8 cellular contexts compared by ENCODE assay signal in the genomic region with DNA sequence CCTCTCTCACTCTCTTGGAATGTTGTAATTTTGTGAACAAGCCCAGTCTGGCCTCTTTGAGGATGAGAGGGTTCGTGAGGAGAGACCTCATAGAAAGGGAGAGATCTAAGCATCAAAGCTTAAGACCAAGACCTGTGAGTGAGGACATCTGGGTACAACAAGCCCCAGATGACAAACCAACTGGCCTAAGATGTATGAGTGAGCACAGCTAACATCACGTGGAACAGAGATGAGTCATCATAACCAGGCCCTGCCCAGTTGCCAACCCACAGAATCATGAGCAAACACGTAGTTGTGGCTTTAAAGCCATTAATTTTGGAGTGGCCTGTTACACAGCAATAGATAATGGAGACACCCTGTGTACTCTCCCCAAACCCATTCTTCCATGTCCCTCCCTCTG.
DNase-seq lines count a peak whose midpoint lies in the region; ATAC-seq and TF ChIP-seq lines count a peak whose summit lies in the region.

No MANE protein-coding gene starts in this region.

- H3K9me3 Mint-ChIP-seq in activated T-helper 17 cell treated with anti-CD3 and anti-CD28 coated beads, Interleukin-2, amount 50 U/mL, for 72 hours = peaks cover 3% of the 10 kb centered on the region

- no peaks in the 10 kb centered on the region for H3K27me3 Mint-ChIP-seq in activated T-helper 17 cell treated with anti-CD3 and anti-CD28 coated beads, Interleukin-2, amount 50 U/mL, for 72 hours
- no peaks in the 10 kb centered on the region for H3K27me3 Mint-ChIP-seq in T-helper 17 cell

- ATAC-seq in GM19328 (IDR thresholded peaks at IDR 0.05; ENCODE audit: unreplicated experiment) (peak; percentile 65), HG03432 (IDR thresholded peaks at IDR 0.05; ENCODE audit: unreplicated experiment) (peak; percentile 91), T-helper 17 cell (no peak)
- ATAC-seq in activated T-helper 17 cell treated with anti-CD3 and anti-CD28 coated beads, Interleukin-2, amount 50 U/mL, for 72 hours (replicated peaks) = peak; percentile 73

- H3K36me3 Mint-ChIP-seq in activated T-helper 17 cell treated with anti-CD3 and anti-CD28 coated beads, Interleukin-2, amount 50 U/mL, for 72 hours (ENCODE audit: low read depth) = no peaks in the 10 kb centered on the region
- no peaks in the 10 kb centered on the region for H3K36me3 Mint-ChIP-seq in T-helper 17 cell (ENCODE audit: low read depth)

- H3K27ac ChIP-seq in tibial artery = no peak overlapping the region

- DNase-seq in AG09309 (ENCODE audit: low read depth) (peak; percentile 16), tibial artery (no peak), ecto neural progenitor cell (ENCODE audit: low spot score) (no peak), HEK293T (ENCODE audit: extremely low spot score) (no peak), T-helper 17 cell (no peak)

- H3K27ac Mint-ChIP-seq in activated T-helper 17 cell treated with anti-CD3 and anti-CD28 coated beads, Interleukin-2, amount 50 U/mL, for 72 hours = no peak overlapping the region
- H3K27ac Mint-ChIP-seq in T-helper 17 cell = no peak overlapping the region

- H3K4me3 ChIP-seq in AG09309 (ENCODE audit: control insufficient read depth, low read depth, low read length) (no peak overlapping the region), tibial artery (no peak overlapping the region)

- intact Hi-C loops in tibial artery (cut with DNase I; ENCODE audit: low total_unique reads) = no loop called here

- H3K4me1 Mint-ChIP-seq in activated T-helper 17 cell treated with anti-CD3 and anti-CD28 coated beads, Interleukin-2, amount 50 U/mL, for 72 hours = no peaks in the 10 kb centered on the region
- H3K4me1 Mint-ChIP-seq in T-helper 17 cell = no peaks in the 10 kb centered on the region

- no peaks in the 10 kb centered on the region for H3K27me3 ChIP-seq in tibial artery

- H3K9me3 ChIP-seq in tibial artery (peaks cover 0 to 5% (median 5%) of the 10 kb centered on the region in 3 donors), T-helper 17 cell (ENCODE audit: control insufficient read depth, low read length, poor library complexity, severe bottlenecking) (no peaks in the 10 kb centered on the region)

- TF ChIP-seq CTCF in AG09309 (IDR thresholded peaks at IDR 0.05; ENCODE audit: control insufficient read depth, insufficient read depth, low read depth, low read length, missing control alignments) (no peak), tibial artery (IDR thresholded peaks at IDR 0.05) (no peak)

- no peaks in the 10 kb centered on the region for H3K4me1 ChIP-seq in tibial artery

- POLR2A ChIA-PET in HEK293T (lab: Yijun Ruan, JAX) = no interaction called here

- H3K36me3 ChIP-seq in tibial artery = no peaks in the 10 kb centered on the region

- no peak overlapping the region for H3K4me3 Mint-ChIP-seq in activated T-helper 17 cell treated with anti-CD3 and anti-CD28 coated beads, Interleukin-2, amount 50 U/mL, for 72 hours
- no peak overlapping the region for H3K4me3 Mint-ChIP-seq in T-helper 17 cell

- CTCF ChIA-PET in HEK293T (lab: Yijun Ruan, JAX) = no interaction called here

TF ChIP-seq in HEK293T, 16 proteins besides CTCF, POLR2A, EP300 and RAD21:
- TF ChIP-seq LEF1 (IDR thresholded peaks at IDR 0.05; ENCODE audit: borderline replicate concordance) = no peak
- TF ChIP-seq HDGF (IDR thresholded peaks at IDR 0.05; ENCODE audit: borderline replicate concordance) = no peak
- no peak for TF ChIP-seq TARDBP (IDR thresholded peaks at IDR 0.05)
- TF ChIP-seq FOXK2 (IDR thresholded peaks at IDR 0.05) = no peak
- no peak for TF ChIP-seq ELF4 (IDR thresholded peaks at IDR 0.05)
- TF ChIP-seq NFRKB (IDR thresholded peaks at IDR 0.05) = no peak
- no peak for TF ChIP-seq CTBP1 (IDR thresholded peaks at IDR 0.05; ENCODE audit: borderline replicate concordance)
- TF ChIP-seq ARNT (IDR thresholded peaks at IDR 0.05) = no peak
- no peak for TF ChIP-seq L3MBTL2 (conservative IDR thresholded peaks at IDR 0.05)
- no peak for TF ChIP-seq BHLHE40 (IDR thresholded peaks at IDR 0.05; ENCODE audit: borderline replicate concordance)
- no peak for TF ChIP-seq FOXM1 (IDR thresholded peaks at IDR 0.05; ENCODE audit: borderline replicate concordance)
- TF ChIP-seq SUZ12 (IDR thresholded peaks at IDR 0.05) = no peak
- TF ChIP-seq SP1 (IDR thresholded peaks at IDR 0.05) = no peak
